8 cellular contexts compared by ENCODE assay signal in genomic region chr4:158809611-158810486, GRCh38. TPM values are rescaled to one million over a fixed set of nuclear protein-coding genes. Genes with fewer than 3 reads are reported as not detected.
DNase-seq lines count a peak whose midpoint lies in the region; ATAC-seq, FAIRE-seq and TF ChIP-seq lines count a peak whose summit lies in the region.

No MANE protein-coding gene starts in this region.

- peak; percentile 5 for DNase-seq in NCI-H2171 treated with DMSO at 0.1 percent for 48 hours (lab: John Stamatoyannopoulos, UW)
- no peak for DNase-seq in NCI-H2171 (lab: John Stamatoyannopoulos, UW)
- DNase-seq in activated naive CD8-positive, alpha-beta T cell treated with anti-CD3 and anti-CD28 coated beads for 36 hours, result peak; percentile 5
- no peak for DNase-seq in keratinocyte (ENCODE audit: low read depth, low spot score)
- DNase-seq in NCI-H774 (lab: John Stamatoyannopoulos, UW), result no peak

- H3K4me1 ChIP-seq in KMS-11 (ENCODE audit: low read depth, poor library complexity, severe bottlenecking) (peaks cover 71% of the 10 kb centered on the region), keratinocyte (ENCODE audit: control insufficient read depth, extremely low read depth, insufficient read depth, low read length) (peaks cover 41% of the 10 kb centered on the region)

- FAIRE-seq in keratinocyte (lab: Jason Lieb, UNC), result no peak

- H3K9me3 ChIP-seq in keratinocyte (ENCODE audit: control insufficient read depth, low read depth, low read length), result no peaks in the 10 kb centered on the region

- H3K36me3 ChIP-seq in KMS-11 (ENCODE audit: insufficient read depth) (no peaks in the 10 kb centered on the region), keratinocyte (ENCODE audit: control insufficient read depth in 2 of 2, extremely low read depth in 1 of 2, insufficient read depth in 2 of 2, low read length in 2 of 2) (no peaks in the 10 kb centered on the region)

- dilution Hi-C loops in keratinocyte (cut with MboI; ENCODE audit: extremely low pct_ligation_motif_present, low sequenced_read_pairs), result no loop called here

- H3K4me3 Mint-ChIP-seq in activated naive CD8-positive, alpha-beta T cell treated with anti-CD3 and anti-CD28 coated beads for 36 hours, result peak overlapping the region; percentile 76

- H3K27ac Mint-ChIP-seq in activated naive CD8-positive, alpha-beta T cell treated with anti-CD3 and anti-CD28 coated beads for 36 hours, result peak overlapping the region; percentile 85

- H4K20me1 ChIP-seq in KMS-11 (ENCODE audit: insufficient read depth), result no peaks in the 10 kb centered on the region
- no peaks in the 10 kb centered on the region for H4K20me1 ChIP-seq in keratinocyte (ENCODE audit: control insufficient read depth, extremely low read depth, insufficient read depth, low read length)

- peak; percentile 77 for ATAC-seq in GM21723 (IDR thresholded peaks at IDR 0.05; ENCODE audit: unreplicated experiment)

- H3K27ac ChIP-seq in KMS-11 (peak overlapping the region; percentile 76), keratinocyte (ENCODE audit: control insufficient read depth, insufficient read depth, low read length) (peak overlapping the region; percentile 54), temporal lobe (ENCODE audit: low read depth, low read length) (peak overlapping the region; percentile 9)

- H3K79me2 ChIP-seq in KMS-11 (ENCODE audit: insufficient read depth, low read depth), result peaks cover 18% of the 10 kb centered on the region; the same call in 1 of the 2 replicates
- peaks cover 8% of the 10 kb centered on the region for H3K79me2 ChIP-seq in keratinocyte (ENCODE audit: control insufficient read depth, insufficient read depth, low read length)

- H3K4me1 Mint-ChIP-seq in activated naive CD8-positive, alpha-beta T cell treated with anti-CD3 and anti-CD28 coated beads for 36 hours, result peaks cover 39% of the 10 kb centered on the region

- H3K9me1 ChIP-seq in keratinocyte (ENCODE audit: control insufficient read depth, extremely low read depth, insufficient read depth, low read length), result no peaks in the 10 kb centered on the region

- no peaks in the 10 kb centered on the region for H3K27me3 ChIP-seq in KMS-11 (ENCODE audit: insufficient read depth, low read depth)
- H3K27me3 ChIP-seq in keratinocyte (ENCODE audit: control insufficient read depth, extremely low read depth, insufficient read depth, low read length), result no peaks in the 10 kb centered on the region

- no peak overlapping the region for H3K4me3 ChIP-seq in KMS-11 (IDR thresholded peaks at IDR 0.05; ENCODE audit: insufficient read depth, low read depth, low read length)
- H3K4me3 ChIP-seq in keratinocyte (ENCODE audit: control insufficient read depth in 2 of 3, extremely low read depth in 1 of 3, insufficient read depth in 2 of 3, low read depth in 1 of 3, low read length in 3 of 3), result no peak overlapping the region

- no peaks in the 10 kb centered on the region for H3K9me3 Mint-ChIP-seq in activated naive CD8-positive, alpha-beta T cell treated with anti-CD3 and anti-CD28 coated beads for 36 hours

- no peak for TF ChIP-seq CTCF in KMS-11 (conservative IDR thresholded peaks at IDR 0.05; ENCODE audit: low read depth, low read length)
- no peak for TF ChIP-seq CTCF in keratinocyte (optimal IDR thresholded peaks at IDR 0.05 in 1 of 3, IDR thresholded peaks at IDR 0.05 in 1 of 3, conservative IDR thresholded peaks at IDR 0.05 in 1 of 3; ENCODE audit: extremely low read depth in 1 of 3, insufficient read depth in 2 of 3, low read length in 3 of 3)

- peaks cover 16% of the 10 kb centered on the region for H3K36me3 Mint-ChIP-seq in activated naive CD8-positive, alpha-beta T cell treated with anti-CD3 and anti-CD28 coated beads for 36 hours

- H3K27me3 Mint-ChIP-seq in activated naive CD8-positive, alpha-beta T cell treated with anti-CD3 and anti-CD28 coated beads for 36 hours, result no peaks in the 10 kb centered on the region

- H3K4me2 ChIP-seq in KMS-11 (peak overlapping the region; percentile 97), keratinocyte (ENCODE audit: control insufficient read depth, extremely low read depth, insufficient read depth, low read depth, low read length) (peak overlapping the region; percentile 20)

- peak overlapping the region; percentile 17; the same call in 1 of the 2 replicates for H3K9ac ChIP-seq in KMS-11
- peak overlapping the region; percentile 29 for H3K9ac ChIP-seq in keratinocyte (ENCODE audit: control insufficient read depth, extremely low read depth, insufficient read depth, low read length)

- H2AFZ ChIP-seq in KMS-11 (ENCODE audit: low read depth), result no peak overlapping the region
- no peak overlapping the region for H2AFZ ChIP-seq in keratinocyte (ENCODE audit: control insufficient read depth, low read length)

RNA-seq across cellular contexts. Expression of gene FNIP2, which starts 41.0 kb away (rescaled TPM):
- 10 to 100 TPM; 10.9 to 11.5 TPM for total RNA-seq in activated naive CD8-positive, alpha-beta T cell treated with anti-CD3 and anti-CD28 coated beads for 36 hours
- 5.4 to 11.4 TPM (median 6.2 TPM) in 3 replicates for polyA plus RNA-seq in keratinocyte
- 21.4 TPM for polyA plus RNA-seq in keratinocyte (2011; ENCODE audit: low read depth)
- polyA plus RNA-seq in keratinocyte (2011; cell fraction: cytosol; rRNA removed), result 3.8 and 5.9 TPM in 2 replicates
- polyA plus RNA-seq in keratinocyte (2011; cell fraction: nucleus; rRNA removed), result 8.1 and 10.6 TPM in 2 replicates
- polyA plus RNA-seq in keratinocyte (2012; ENCODE audit: low replicate concordance), result 4.5 and 15.3 TPM in 2 replicates
- 7.2 to 29.5 TPM (median 20.9 TPM) in 3 replicates for polyA minus RNA-seq in keratinocyte
- polyA minus RNA-seq in keratinocyte (2011; cell fraction: cytosol; rRNA and poly(A)+ RNA removed), result 5.8 TPM
- polyA minus RNA-seq in keratinocyte (2011; cell fraction: nucleus; rRNA and poly(A)+ RNA removed), result 16.1 and 34.9 TPM in 2 replicates
- 62.9 TPM for total RNA-seq in temporal lobe

Comparison
In these comparisons a context has a peak if more than half of its experiments do, and no peak if none do; other contexts are left out.
1. DNase-seq: peak in NCI-H2171 treated with DMSO at 0.1 percent for 48 hours (single experiment) and activated naive CD8-positive, alpha-beta T cell treated with anti-CD3 and anti-CD28 coated beads for 36 hours (single experiment); none in NCI-H2171 (single experiment), keratinocyte (single experiment) and NCI-H774 (single experiment).
2. H3K27ac ChIP-seq: peak in every context shown above with its lines; median percentile 76 in KMS-11; 54 in keratinocyte; 9 in temporal lobe.